ENCODE assay signal across 37 cellular contexts in genomic region chr2:46508734-46509133, GRCh38. TPM values are rescaled to one million over a fixed set of nuclear protein-coding genes. Genes with fewer than 3 reads are reported as not detected.
"Had no signal": no experiment of that assay in that cellular context is flagged by ENCODE, and none has a peak within 500 bp of the region (broad histone marks: within the 10 kb centered on the region; RNA-seq: fewer than 3 reads in every experiment).

No MANE protein-coding gene starts in this region.

- H3K27ac ChIP-seq: adrenal gland, body of pancreas, colonic mucosa, foreskin keratinocyte, gastrocnemius medialis, heart left ventricle, WERI-Rb-1 had no signal

- H3K4me1 ChIP-seq: adrenal gland, body of pancreas, colonic mucosa, gastrocnemius medialis had no signal

- H3K36me3 ChIP-seq: adrenal gland, colonic mucosa, gastrocnemius medialis, heart left ventricle, WERI-Rb-1 had no signal

- H3K27me3 Mint-ChIP-seq: activated B cell treated with CpG ODN at 0.5 μM for 24 hours; activated CD8-positive, alpha-beta T cell treated with anti-CD3 and anti-CD28 coated beads for 36 hours; activated naive CD8-positive, alpha-beta T cell treated with anti-CD3 and anti-CD28 coated beads for 36 hours; activated naive CD8-positive, alpha-beta T cell treated with anti-CD3 and anti-CD28 coated beads, Interleukin-2, amount 50 U/mL, for 24 hours; activated T-cell treated with anti-CD3 and anti-CD28 coated beads, Interleukin-2, amount 50 U/mL, for 24 hours had no signal

- H3K4me3 ChIP-seq: adrenal gland, body of pancreas, colonic mucosa, gastrocnemius medialis, heart left ventricle had no signal

- H3K27ac Mint-ChIP-seq: activated B cell treated with CpG ODN at 0.5 μM for 24 hours; activated CD8-positive, alpha-beta T cell treated with anti-CD3 and anti-CD28 coated beads for 36 hours; activated naive CD8-positive, alpha-beta T cell treated with anti-CD3 and anti-CD28 coated beads for 36 hours; activated naive CD8-positive, alpha-beta T cell treated with anti-CD3 and anti-CD28 coated beads, Interleukin-2, amount 50 U/mL, for 24 hours; activated T-cell treated with anti-CD3 and anti-CD28 coated beads, Interleukin-2, amount 50 U/mL, for 24 hours; activated T-cell treated with anti-CD3 and anti-CD28 coated beads, Interleukin-2, amount 50 U/mL, for 72 hours; endodermal cell; T-helper 17 cell; T-helper 2 cell treated with Interferon-gamma antibody and Interleukin-4, amounts not matched to agents 5 μg/mL and 100 μg/mL, for 36 hours had no signal

- H3K27me3 ChIP-seq: adrenal gland, body of pancreas, colonic mucosa, foreskin keratinocyte, gastrocnemius medialis, heart left ventricle had no signal

- H3K4me3 Mint-ChIP-seq: activated B cell treated with CpG ODN at 0.5 μM for 24 hours; activated CD8-positive, alpha-beta T cell treated with anti-CD3 and anti-CD28 coated beads for 36 hours; activated naive CD8-positive, alpha-beta T cell treated with anti-CD3 and anti-CD28 coated beads for 36 hours; activated naive CD8-positive, alpha-beta T cell treated with anti-CD3 and anti-CD28 coated beads, Interleukin-2, amount 50 U/mL, for 24 hours; activated T-cell treated with anti-CD3 and anti-CD28 coated beads, Interleukin-2, amount 50 U/mL, for 24 hours; activated T-cell treated with anti-CD3 and anti-CD28 coated beads, Interleukin-2, amount 50 U/mL, for 72 hours; endodermal cell; T-helper 17 cell; T-helper 2 cell treated with Interferon-gamma antibody and Interleukin-4, amounts not matched to agents 5 μg/mL and 100 μg/mL, for 36 hours had no signal

- H3K9me3 Mint-ChIP-seq: activated B cell treated with CpG ODN at 0.5 μM for 24 hours; activated CD8-positive, alpha-beta T cell treated with anti-CD3 and anti-CD28 coated beads for 36 hours; activated naive CD8-positive, alpha-beta T cell treated with anti-CD3 and anti-CD28 coated beads for 36 hours; activated naive CD8-positive, alpha-beta T cell treated with anti-CD3 and anti-CD28 coated beads, Interleukin-2, amount 50 U/mL, for 24 hours; activated T-cell treated with anti-CD3 and anti-CD28 coated beads, Interleukin-2, amount 50 U/mL, for 24 hours; activated T-cell treated with anti-CD3 and anti-CD28 coated beads, Interleukin-2, amount 50 U/mL, for 72 hours; endodermal cell; T-helper 2 cell treated with Interferon-gamma antibody and Interleukin-4, amounts not matched to agents 5 μg/mL and 100 μg/mL, for 36 hours had no signal

- DNase-seq: activated B cell treated with CpG ODN at 0.5 μM for 24 hours; activated CD4-positive, alpha-beta T cell treated with anti-CD3 and anti-CD28 coated beads for 48 hours; activated CD4-positive, alpha-beta T cell treated with anti-CD3 and anti-CD28 coated beads, Interleukin-2, amount 50 U/mL, for 1 hour; activated CD4-positive, alpha-beta T cell treated with anti-CD3 and anti-CD28 coated beads, Interleukin-2, amount 50 U/mL, for 48 hours; activated CD8-positive, alpha-beta memory T cell treated with anti-CD3 and anti-CD28 coated beads for 24 hours; activated CD8-positive, alpha-beta memory T cell treated with anti-CD3 and anti-CD28 coated beads, Interleukin-2, amount 50 U/mL, for 48 hours; activated CD8-positive, alpha-beta T cell treated with anti-CD3 and anti-CD28 coated beads for 36 hours; activated gamma-delta T cell; activated naive CD4-positive, alpha-beta T cell; activated naive CD4-positive, alpha-beta T cell treated with anti-CD3 and anti-CD28 coated beads, Interleukin-2, amount 50 U/mL, for 16 hours; activated naive CD8-positive, alpha-beta T cell treated with anti-CD3 and anti-CD28 coated beads for 36 hours; activated naive CD8-positive, alpha-beta T cell treated with anti-CD3 and anti-CD28 coated beads, Interleukin-2, amount 50 U/mL, for 24 hours; activated T-cell treated with anti-CD3 and anti-CD28 coated beads for 4 hours; activated T-cell treated with anti-CD3 and anti-CD28 coated beads, Interleukin-2, amount 50 U/mL, for 24 hours; activated T-cell treated with anti-CD3 and anti-CD28 coated beads, Interleukin-2, amount 50 U/mL, for 72 hours; adrenal gland; amygdala; aorta; body of pancreas; caudate nucleus; cerebellar nuclear complex; effector memory CD4-positive, alpha-beta T cell; endodermal cell; foreskin keratinocyte; gastrocnemius medialis; glutamatergic neuron; heart left ventricle; T-helper 1 cell; T-helper 17 cell; T1000; WERI-Rb-1 had no signal

- H3K36me3 Mint-ChIP-seq: activated naive CD8-positive, alpha-beta T cell treated with anti-CD3 and anti-CD28 coated beads for 36 hours had no signal

- H3K9me3 ChIP-seq: adrenal gland, body of pancreas, colonic mucosa, gastrocnemius medialis, heart left ventricle had no signal

- H3K4me1 Mint-ChIP-seq: activated B cell treated with CpG ODN at 0.5 μM for 24 hours had no signal

- ATAC-seq: activated CD4-positive, CD25-positive, alpha-beta regulatory T cell treated with anti-CD3 and anti-CD28 coated beads, Interleukin-2, amount 50 U/mL, for 24 hours; activated CD8-positive, alpha-beta T cell treated with anti-CD3 and anti-CD28 coated beads for 36 hours; activated naive CD8-positive, alpha-beta T cell treated with anti-CD3 and anti-CD28 coated beads, Interleukin-2, amount 50 U/mL, for 24 hours; activated T-cell treated with anti-CD3 and anti-CD28 coated beads, Interleukin-2, amount 50 U/mL, for 72 hours; body of pancreas; esophagus mucosa; foreskin keratinocyte; gastrocnemius medialis; heart left ventricle; T-helper 17 cell had no signal

RNA-seq across cellular contexts. Expression of gene TMEM247, which starts 29.4 kb away (rescaled TPM):
- total RNA-seq: activated B cell treated with CpG ODN at 0.5 μM for 24 hours; activated CD8-positive, alpha-beta T cell treated with anti-CD3 and anti-CD28 coated beads for 36 hours; activated naive CD8-positive, alpha-beta T cell treated with anti-CD3 and anti-CD28 coated beads for 36 hours; activated T-cell treated with anti-CD3 and anti-CD28 coated beads, Interleukin-2, amount 50 U/mL, for 72 hours; adrenal gland; aorta; body of pancreas; colonic mucosa; dermis microvascular lymphatic vessel endothelial cell; endodermal cell; epithelial cell of proximal tubule; esophagus mucosa; foreskin keratinocyte; gastrocnemius medialis; heart left ventricle; T-helper 17 cell had no signal
